In the genomic region with DNA sequence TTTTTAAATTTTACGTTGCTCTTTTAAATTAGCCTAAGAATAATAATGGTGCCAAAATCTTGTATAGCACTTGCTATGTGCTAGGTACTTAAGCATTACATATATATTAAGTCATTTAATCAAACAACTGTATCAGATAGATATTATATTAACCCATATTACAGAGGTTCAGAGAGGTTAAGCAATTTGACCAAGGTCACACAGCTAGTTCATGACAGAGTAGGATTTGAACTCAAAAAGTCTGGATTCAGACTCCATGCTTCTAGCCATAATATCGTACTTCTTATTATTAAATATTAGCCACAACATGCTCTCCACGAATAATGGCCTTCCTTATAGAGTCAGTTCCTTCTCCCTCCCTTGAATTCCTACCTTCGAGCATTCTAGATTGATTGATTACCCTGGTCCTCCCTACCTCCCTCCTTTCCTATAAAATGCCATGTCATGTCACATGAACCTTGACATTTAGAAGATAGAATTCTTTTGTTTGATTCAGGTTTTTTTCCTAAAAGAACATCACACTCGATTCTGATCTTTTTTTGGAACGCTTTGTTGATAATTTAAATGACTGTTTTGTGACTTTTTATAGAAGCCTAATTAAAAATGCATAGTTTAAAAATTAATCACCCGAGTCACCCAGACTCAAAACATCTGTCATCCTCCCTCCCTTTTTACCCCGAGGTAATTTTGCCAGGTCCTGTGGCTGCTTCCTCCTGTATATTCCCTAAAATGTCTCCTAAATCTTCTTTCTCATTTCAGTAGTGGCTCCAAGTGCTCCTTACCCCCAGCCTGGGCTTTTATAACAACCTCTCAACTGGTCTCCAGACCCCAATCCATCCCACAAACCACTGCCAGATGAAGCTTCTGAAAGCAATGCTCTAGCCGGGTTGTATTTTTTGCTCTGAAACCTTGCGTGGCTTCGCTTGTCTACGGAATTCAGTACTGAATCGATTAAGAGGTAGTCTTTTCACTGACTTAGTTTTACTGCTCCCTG, we compare ENCODE assay signal across 12 cellular contexts. TPM values are rescaled to one million over a fixed set of nuclear protein-coding genes. Genes with fewer than 3 reads are reported as not detected.
DNase-seq lines count a peak whose midpoint lies in the region; ATAC-seq, FAIRE-seq and TF ChIP-seq lines count a peak whose summit lies in the region.
"Had no signal": no experiment of that assay in that cellular context is flagged by ENCODE, and none has a peak within 500 bp of the region (broad histone marks: within the 10 kb centered on the region; RNA-seq: fewer than 3 reads in every experiment).

No MANE protein-coding gene starts in this region.

- H3K36me3 Mint-ChIP-seq in Caco-2 (ENCODE audit: insufficient read depth, unreplicated experiment) (no peaks in the 10 kb centered on the region), neural crest cell (ENCODE audit: low read depth) (peaks cover 8% of the 10 kb centered on the region)
- no peaks in the 10 kb centered on the region for H3K36me3 Mint-ChIP-seq in CD4-positive, alpha-beta T cell (ENCODE audit: low read depth)
- H3K36me3 Mint-ChIP-seq in naive thymus-derived CD8-positive, alpha-beta T cell, result peaks cover 0 to 2% (median 0%) of the 10 kb centered on the region in 3 donors
- H3K36me3 Mint-ChIP-seq: activated naive CD4-positive, alpha-beta T cell treated with anti-CD3 and anti-CD28 coated beads, Interleukin-2, amount 50 U/mL, for 24 hours had no signal

- peaks cover 3% of the 10 kb centered on the region for H3K27me3 Mint-ChIP-seq in Caco-2 (ENCODE audit: insufficient read depth, unreplicated experiment)
- H3K27me3 Mint-ChIP-seq in neural crest cell (ENCODE audit: low read depth), result peaks cover 2% of the 10 kb centered on the region
- H3K27me3 Mint-ChIP-seq in CD4-positive, alpha-beta T cell, result peaks cover 33% of the 10 kb centered on the region
- H3K27me3 Mint-ChIP-seq in naive thymus-derived CD8-positive, alpha-beta T cell, result peaks cover 11 to 30% (median 16%) of the 10 kb centered on the region in 5 donors

- TF ChIP-seq POLR2A in H1 (IDR thresholded peaks at IDR 0.05; ENCODE audit: control extremely low read depth in 1 of 2, low read depth in 2 of 2, low read length in 2 of 2), result no peak
- TF ChIP-seq POLR2A in heart left ventricle (IDR thresholded peaks at IDR 0.05), result no peak

- H3K27ac ChIP-seq in HUES6 (ENCODE audit: low read depth, low read length) (0 out of 2 replicates have a peak overlapping the region, but pooled peaks have one; percentile 13), H1 (ENCODE audit: low read depth, low read length) (no peak overlapping the region), heart left ventricle (no peak overlapping the region)
- H3K27ac ChIP-seq in CD4-positive, alpha-beta T cell (ENCODE audit: low read depth, low read length), result no peak overlapping the region
- H3K27ac ChIP-seq: BLaER1, stomach had no signal

- no peak overlapping the region for H4K5ac ChIP-seq in H1 (ENCODE audit: insufficient read length, low read depth, low read length)

- H3K4me2 ChIP-seq in H1 (ENCODE audit: insufficient read depth in 1 of 2, low read depth in 2 of 2, low read length in 2 of 2), result no peak overlapping the region

- intact Hi-C loops in Caco-2 (cut with micrococcal nuclease; ENCODE audit: unreplicated experiment), result loop anchor here (10.0 kb wide), 1 partner anchor 223 kb away; no protein-coding TSS in a partner anchor
- intact Hi-C loops in CD4-positive, alpha-beta T cell (cut with DNase I, micrococcal nuclease), result loop anchor here (2.0 to 5.0 kb wide), 2 partner anchors 365 to 367 kb away; no protein-coding TSS in a partner anchor
- intact Hi-C loops in heart left ventricle (cut with DNase I), result loop anchor here (1.0 to 10.0 kb wide), 12 partner anchors 130 to 453 kb away; partner anchors contain the start of gene PRICKLE2 (in 3 of the 10)

- H3K9me3 ChIP-seq in Caco-2 (no peaks in the 10 kb centered on the region), HUES6 (ENCODE audit: control insufficient read depth, insufficient read depth, low read depth, low read length) (peaks cover 2% of the 10 kb centered on the region; the same call in 1 of the 2 replicates), H1 (ENCODE audit: insufficient read depth in 2 of 2, low read depth in 1 of 2, low read length in 1 of 2) (no peaks in the 10 kb centered on the region), heart left ventricle (peaks cover 0 to 7% (median 0%) of the 10 kb centered on the region in 12 donors)
- no peaks in the 10 kb centered on the region for H3K9me3 ChIP-seq in CD4-positive, alpha-beta T cell (ENCODE audit: control insufficient read depth, low read length)
- H3K9me3 ChIP-seq: stomach had no signal

- no peak overlapping the region for H2BK12ac ChIP-seq in H1 (ENCODE audit: low read depth, low read length)

- H3K23ac ChIP-seq in H1 (ENCODE audit: insufficient read length), result no peak overlapping the region

- no peak overlapping the region for H2BK15ac ChIP-seq in H1 (ENCODE audit: low read length)

- H4K20me1 ChIP-seq in H1 (replicated peaks in 1 of 2; ENCODE audit: control insufficient read depth in 1 of 2, insufficient read depth in 2 of 2, low read length in 2 of 2), result no peaks in the 10 kb centered on the region
- H4K20me1 ChIP-seq: BLaER1 had no signal

- CTCF ChIA-PET in Caco-2 (lab: Charles Lee), result no interaction called here
- CTCF ChIA-PET in H1 (lab: Charles Lee; ENCODE audit: partially characterized antibody), result interaction anchor here (0.6 to 3.3 kb wide), 13 partner anchors 7 to 463 kb away, joined by 3 to 29 read pairs (median 4); no protein-coding TSS in a partner anchor
- CTCF ChIA-PET in CD4-positive, alpha-beta T cell (lab: Charles Lee), result interaction anchor here (0.6 to 2.0 kb wide), 6 partner anchors 11 to 159 kb away, joined by 3 to 9 read pairs (median 3); no protein-coding TSS in a partner anchor

- H3K18ac ChIP-seq in H1 (ENCODE audit: extremely low read depth, low read length), result no peak overlapping the region

- no peaks in the 10 kb centered on the region for H3K79me1 ChIP-seq in H1 (ENCODE audit: low read depth, low read length)

- H3K36me3 ChIP-seq in Caco-2 (ENCODE audit: control insufficient read depth, insufficient read depth, low read length), result no peaks in the 10 kb centered on the region
- no peaks in the 10 kb centered on the region for H3K36me3 ChIP-seq in HUES6 (ENCODE audit: control insufficient read depth, insufficient read depth, low read length)
- H3K36me3 ChIP-seq in H1 (ENCODE audit: control insufficient read depth in 2 of 4, insufficient read depth in 4 of 4, low read length in 3 of 4), result no peaks in the 10 kb centered on the region
- no peaks in the 10 kb centered on the region for H3K36me3 ChIP-seq in heart left ventricle
- H3K36me3 ChIP-seq: BLaER1, stomach had no signal

- H3K4ac ChIP-seq in H1 (replicated peaks; ENCODE audit: insufficient read length, low read depth, low read length), result no peak overlapping the region

- TF ChIP-seq EP300 in H1 (IDR thresholded peaks at IDR 0.05; ENCODE audit: borderline replicate concordance in 1 of 2, low read depth in 2 of 2, low read length in 2 of 2), result no peak

- ATAC-seq in CD4-positive, alpha-beta T cell (ENCODE audit: poor library complexity), result no peak
- no peak for ATAC-seq in heart left ventricle
- ATAC-seq in naive thymus-derived CD8-positive, alpha-beta T cell, result no peak

- H3K14ac ChIP-seq in H1 (ENCODE audit: insufficient read length), result no peak overlapping the region

- H3K9ac ChIP-seq in HUES6 (ENCODE audit: low read length) (no peak overlapping the region), H1 (replicated peaks in 1 of 4; ENCODE audit: extremely low read depth in 1 of 4, low read depth in 3 of 4, low read length in 3 of 4) (no peak overlapping the region)
- H3K9ac ChIP-seq: BLaER1 had no signal

- DNase-seq in Caco-2 (no peak), H1 (ENCODE audit: low read depth in 1 of 2, low spot score in 2 of 2) (no peak), neural crest cell (ENCODE audit: low read depth, low spot score) (no peak), NCI-H2227 treated with DMSO at 0.1 percent for 48 hours (lab: John Stamatoyannopoulos, UW) (no peak), heart left ventricle (no peak)
- no peak for DNase-seq in CD4-positive, alpha-beta T cell
- no peak for DNase-seq in naive thymus-derived CD8-positive, alpha-beta T cell
- DNase-seq: NK-92 treated with Interleukin-12 subunit alpha and Interleukin-12 subunit beta, amount 100 ng/mL, for 24 hours; stomach had no signal

- no peaks in the 10 kb centered on the region for H3K27me3 ChIP-seq in Caco-2 (replicated peaks; ENCODE audit: control insufficient read depth, insufficient read depth, low read length)
- no peaks in the 10 kb centered on the region for H3K27me3 ChIP-seq in HUES6 (ENCODE audit: control insufficient read depth, insufficient read depth, low read length)
- H3K27me3 ChIP-seq in H1 (replicated peaks in 1 of 4; ENCODE audit: control insufficient read depth in 3 of 4, extremely low read depth in 1 of 4, insufficient read depth in 3 of 4, low read length in 3 of 4), result no peaks in the 10 kb centered on the region
- H3K27me3 ChIP-seq in CD4-positive, alpha-beta T cell (ENCODE audit: control insufficient read depth, insufficient read depth, low read length), result peaks cover 13% of the 10 kb centered on the region
- peaks cover 0 to 12% (median 0%) of the 10 kb centered on the region in 9 donors for H3K27me3 ChIP-seq in heart left ventricle
- H3K27me3 ChIP-seq: BLaER1 had no signal

- no peak for TF ChIP-seq RAD21 in H1 (IDR thresholded peaks at IDR 0.05 in 1 of 2, conservative IDR thresholded peaks at IDR 0.05 in 1 of 2; ENCODE audit: low read depth in 2 of 2, low read length in 2 of 2)

- no peak overlapping the region for H2BK120ac ChIP-seq in H1 (replicated peaks; ENCODE audit: low read depth, low read length)

- peaks cover 30% of the 10 kb centered on the region for H3K9me3 Mint-ChIP-seq in Caco-2 (ENCODE audit: unreplicated experiment)
- H3K9me3 Mint-ChIP-seq in neural crest cell, result peaks cover 7% of the 10 kb centered on the region
- H3K9me3 Mint-ChIP-seq in CD4-positive, alpha-beta T cell, result no peaks in the 10 kb centered on the region
- peaks cover 0 to 10% (median 4%) of the 10 kb centered on the region in 9 donors for H3K9me3 Mint-ChIP-seq in naive thymus-derived CD8-positive, alpha-beta T cell
- H3K9me3 Mint-ChIP-seq: activated naive CD4-positive, alpha-beta T cell treated with anti-CD3 and anti-CD28 coated beads, Interleukin-2, amount 50 U/mL, for 24 hours had no signal

- H3K56ac ChIP-seq in H1 (replicated peaks; ENCODE audit: insufficient read length, low read depth, low read length), result no peak overlapping the region

- H3K27ac Mint-ChIP-seq in Caco-2 (ENCODE audit: unreplicated experiment) (no peak overlapping the region), neural crest cell (ENCODE audit: unreplicated experiment) (peak overlapping the region; percentile 39)
- no peak overlapping the region for H3K27ac Mint-ChIP-seq in CD4-positive, alpha-beta T cell
- peak overlapping the region in 1 of 10 donors; percentile 55 for H3K27ac Mint-ChIP-seq in naive thymus-derived CD8-positive, alpha-beta T cell
- H3K27ac Mint-ChIP-seq: activated naive CD4-positive, alpha-beta T cell treated with anti-CD3 and anti-CD28 coated beads, Interleukin-2, amount 50 U/mL, for 24 hours had no signal

- peaks cover 8% of the 10 kb centered on the region for H3K4me1 Mint-ChIP-seq in Caco-2 (ENCODE audit: low read depth, unreplicated experiment)
- peaks cover 32% of the 10 kb centered on the region for H3K4me1 Mint-ChIP-seq in neural crest cell
- peaks cover 8% of the 10 kb centered on the region for H3K4me1 Mint-ChIP-seq in CD4-positive, alpha-beta T cell (ENCODE audit: low read depth)
- H3K4me1 Mint-ChIP-seq in naive thymus-derived CD8-positive, alpha-beta T cell, result peaks cover 4 to 8% (median 5%) of the 10 kb centered on the region in 4 donors

- no peaks in the 10 kb centered on the region for H3K79me2 ChIP-seq in H1 (ENCODE audit: control insufficient read depth in 1 of 2, insufficient read depth in 2 of 2, low read length in 2 of 2)

- H3K23me2 ChIP-seq in H1 (ENCODE audit: low read depth, low read length), result no peaks in the 10 kb centered on the region

- no peak overlapping the region for H4K8ac ChIP-seq in H1 (ENCODE audit: extremely low read depth, insufficient read depth, low read length)

- H3K4me3 Mint-ChIP-seq in Caco-2 (ENCODE audit: unreplicated experiment), result peak overlapping the region; percentile 27
- no peak overlapping the region for H3K4me3 Mint-ChIP-seq in neural crest cell
- H3K4me3 Mint-ChIP-seq in CD4-positive, alpha-beta T cell, result no peak overlapping the region
- peak overlapping the region in 4 of 10 donors; percentile 1 to 30 (median 28) for H3K4me3 Mint-ChIP-seq in naive thymus-derived CD8-positive, alpha-beta T cell

- no peak for FAIRE-seq in H1 (lab: Jason Lieb, UNC)

- H2BK20ac ChIP-seq in H1 (ENCODE audit: low read length), result 0 out of 2 replicates have a peak overlapping the region, but pooled peaks have one; percentile 52

- no peak overlapping the region for H3K4me3 ChIP-seq in Caco-2 (ENCODE audit: low read depth, low read length)
- H3K4me3 ChIP-seq in HUES6 (ENCODE audit: low read depth, low read length), result no peak overlapping the region
- H3K4me3 ChIP-seq in H1 (ENCODE audit: extremely low read depth in 1 of 4, insufficient read depth in 2 of 4, low read depth in 3 of 4, low read length in 4 of 4), result no peak overlapping the region
- H3K4me3 ChIP-seq in heart left ventricle, result no peak overlapping the region

- no peak overlapping the region for H4K91ac ChIP-seq in H1 (replicated peaks; ENCODE audit: insufficient read length, low read length)

- H3K4me1 ChIP-seq in Caco-2 (peaks cover 5% of the 10 kb centered on the region; the same call in 1 of the 2 replicates), HUES6 (ENCODE audit: control insufficient read depth, insufficient read depth, low read length) (peaks cover 18% of the 10 kb centered on the region), H1 (replicated peaks in 1 of 4; ENCODE audit: control insufficient read depth in 3 of 4, insufficient read depth in 4 of 4, low read length in 3 of 4) (peaks cover 0 to 7% (median 3%) of the 10 kb centered on the region in 4 experiments; a peak in 5 of 7 replicates), heart left ventricle (peaks cover 0 to 8% (median 0%) of the 10 kb centered on the region in 12 donors)
- H3K4me1 ChIP-seq: BLaER1 had no signal

- H2AFZ ChIP-seq in H1 (ENCODE audit: low read length), result peak overlapping the region; percentile 43; the same call in 1 of the 2 replicates

- H2BK5ac ChIP-seq in H1 (ENCODE audit: low read depth, low read length), result no peak overlapping the region

- POLR2A ChIA-PET in Caco-2 (lab: Charles Lee), result no interaction called here
- POLR2A ChIA-PET in H1 (lab: Charles Lee; ENCODE audit: partially characterized antibody), result no interaction called here
- POLR2A ChIA-PET in CD4-positive, alpha-beta T cell (lab: Charles Lee), result interaction anchor here (0.6 kb wide), 1 partner anchor 64 kb away, joined by 3 read pairs; no protein-coding TSS in a partner anchor
- POLR2A ChIA-PET in naive thymus-derived CD8-positive, alpha-beta T cell (lab: Charles Lee), result no interaction called here

- no peak for TF ChIP-seq CTCF in Caco-2 (IDR thresholded peaks at IDR 0.05; ENCODE audit: insufficient read depth in 1 of 2, low read depth in 1 of 2, low read length in 1 of 2, severe bottlenecking in 1 of 2, unreplicated experiment in 1 of 2)
- TF ChIP-seq CTCF in H1 (IDR thresholded peaks at IDR 0.05; ENCODE audit: control extremely low read depth in 1 of 3, insufficient read depth in 1 of 3, low read depth in 1 of 3, low read length in 3 of 3), result no peak
- no peak for TF ChIP-seq CTCF in neural crest cell (conservative IDR thresholded peaks at IDR 0.05)
- no peak for TF ChIP-seq CTCF in CD4-positive, alpha-beta T cell (IDR thresholded peaks at IDR 0.05)
- no peak for TF ChIP-seq CTCF in heart left ventricle (IDR thresholded peaks at IDR 0.05)

- no peak overlapping the region for H2AK5ac ChIP-seq in H1 (ENCODE audit: low read depth, low read length)

- 89% methylated on average over 13 of the region's 13 CpGs; no CpG with 5 or more reads in 1 of the 2 experiments for WGBS in H1 (ENCODE audit: extremely low coverage in 1 of 2, insufficient coverage in 1 of 2, insufficient read length in 1 of 2, insufficient replicate concordance in 2 of 2, low coverage in 1 of 2, low lambda C conversion rate in 2 of 2, missing lambda C conversion rate in 1 of 2), 2 experiments
- WGBS in heart left ventricle, 4 donors, result 81 to 87% (median 84%) methylated on average over 13 of the region's 13 CpGs

- no TSS peak for BruUV-seq in Caco-2 (replicated peaks; lab: Mats Ljungman, UMichigan)

RNA-seq across cellular contexts. Expression of gene PSMD6, which starts 8.5 kb away (rescaled TPM):
- total RNA-seq in Caco-2 (2022) (96.6 and 100 TPM in 2 replicates), neural crest cell (103 and 104 TPM in 2 replicates), heart left ventricle (10 to 100 TPM; 69.1 to 91.1 (median 82.5) TPM)
- total RNA-seq in H1 (2021; fragmentation: NEBNext Ultra II Directional; extraction: Animal tissue kit (Norgen Biotek cat#: 25700)), result 99.6 and 104 TPM in 2 replicates
- polyA plus RNA-seq in H1 (2011; rRNA removed) (31.9 and 43.7 TPM in 2 replicates), heart left ventricle (100 to 1,000 TPM in 1 of 2 donors, 10 to 100 TPM in 1; 60.1 to 128 TPM)
- 64.1 TPM for polyA plus RNA-seq in H1 (2011; cell fraction: cytosol; rRNA removed)
- polyA plus RNA-seq in H1 (2011; cell fraction: nucleus; rRNA removed), result 39.6 TPM
- 91.1 to 107 TPM (median 94.8 TPM) in 4 replicates for polyA plus RNA-seq in H1 (2012, experiment 1 of 2)
- 14.2 TPM for polyA plus RNA-seq in H1 (2012, experiment 2 of 2)
- 105 TPM for polyA plus RNA-seq in H1 (2013, experiment 1 of 2)
- polyA plus RNA-seq in H1 (2013, experiment 2 of 2), result 106 TPM
- 30.3 and 32.6 TPM in 2 replicates for polyA minus RNA-seq in H1 (2011; rRNA and poly(A)+ RNA removed)
- polyA minus RNA-seq in H1 (2011; cell fraction: cytosol; rRNA and poly(A)+ RNA removed), result 36.3 TPM
- 61.2 TPM for polyA minus RNA-seq in H1 (2011; cell fraction: nucleus; rRNA and poly(A)+ RNA removed)
- total RNA-seq in CD4-positive, alpha-beta T cell, result 100 to 1,000 TPM; 119 to 126 TPM
- total RNA-seq in naive thymus-derived CD8-positive, alpha-beta T cell, result 10 to 100 TPM; 76.8 to 82.9 TPM
- 100 to 1,000 TPM; 107 to 114 (median 110) TPM for polyA plus RNA-seq in naive thymus-derived CD8-positive, alpha-beta T cell
